In genomic region chr7:100693312-100694195, GRCh38 we compare ENCODE assay signal across 9 cellular contexts. TPM values are rescaled to one million over a fixed set of nuclear protein-coding genes. Genes with fewer than 3 reads are reported as not detected.
DNase-seq lines count a peak whose midpoint lies in the region; ATAC-seq lines count a peak whose summit lies in the region.
"Had no signal": no experiment of that assay in that cellular context is flagged by ENCODE, and none has a peak within 500 bp of the region (broad histone marks: within the 10 kb centered on the region; RNA-seq: fewer than 3 reads in every experiment).

No MANE protein-coding gene starts in this region.

- no peaks in the 10 kb centered on the region for H3K9me3 ChIP-seq in ectodermal cell (ENCODE audit: control insufficient read depth, low read length)

- DNase-seq in CD1c-positive myeloid dendritic cell (ENCODE audit: extremely low spot score) (peak; percentile 10), NCI-H69 (lab: John Stamatoyannopoulos, UW) (peak; percentile 50), myocyte (ENCODE audit: low read depth) (peak; percentile 26), NCI-H510A (lab: John Stamatoyannopoulos, UW) (no peak), NCI-H2107 treated with DMSO at 0.1 percent for 48 hours (lab: John Stamatoyannopoulos, UW; ENCODE audit: unreplicated experiment) (no peak), AG08395 (ENCODE audit: low spot score) (no peak)

- peaks cover 4% of the 10 kb centered on the region for H3K36me3 ChIP-seq in ectodermal cell (ENCODE audit: control insufficient read depth, insufficient read depth, low read length)

- H3K27me3 ChIP-seq in ectodermal cell (ENCODE audit: control insufficient read depth, insufficient read depth, low read length, poor library complexity, severe bottlenecking): peaks cover 15% of the 10 kb centered on the region

- peak overlapping the region; percentile 92 for H3K4me3 ChIP-seq in ectodermal cell (ENCODE audit: insufficient read depth, low read depth, low read length)

- ATAC-seq in GM19452 (IDR thresholded peaks at IDR 0.05; ENCODE audit: unreplicated experiment): peak; percentile 40

- peaks cover 18% of the 10 kb centered on the region for H3K4me1 ChIP-seq in ectodermal cell (ENCODE audit: control insufficient read depth, insufficient read depth, low read length)

- 0% methylated on average over 102 of the region's 102 CpGs for WGBS in ectodermal cell, 2 experiments

- peak overlapping the region; percentile 71 for H3K27ac ChIP-seq in ectodermal cell (ENCODE audit: insufficient read depth, low read depth, low read length, poor library complexity, severe bottlenecking)

RNA-seq across cellular contexts. Expression of gene GIGYF1, which starts 0.5 kb away (rescaled TPM):
- polyA plus RNA-seq in ectodermal cell (2013, experiment 1 of 4): 84.1 TPM
- polyA plus RNA-seq in ectodermal cell (2013, experiment 2 of 4): 85.3 TPM
- 66.8 TPM for polyA plus RNA-seq in ectodermal cell (2013, experiment 3 of 4)
- 76.7 TPM for polyA plus RNA-seq in ectodermal cell (2013, experiment 4 of 4)
- total RNA-seq in myocyte: 25.8 and 30.4 TPM in 2 replicates
- 21.1 TPM for polyA plus RNA-seq in myocyte (2012)

RNA-seq across cellular contexts. Expression of gene POP7, which starts 12.4 kb away (rescaled TPM):
- 60.2 TPM for polyA plus RNA-seq in ectodermal cell (2013, experiment 1 of 4)
- 60.6 TPM for polyA plus RNA-seq in ectodermal cell (2013, experiment 2 of 4)
- 57.4 TPM for polyA plus RNA-seq in ectodermal cell (2013, experiment 3 of 4)
- 55.8 TPM for polyA plus RNA-seq in ectodermal cell (2013, experiment 4 of 4)
- 36.2 and 46.9 TPM in 2 replicates for total RNA-seq in myocyte
- polyA plus RNA-seq in myocyte (2012): 53.5 TPM

RNA-seq across cellular contexts. Expression of gene GNB2, which starts 20.0 kb away (rescaled TPM):
- polyA plus RNA-seq in ectodermal cell (2013, experiment 1 of 4): 177 TPM
- 172 TPM for polyA plus RNA-seq in ectodermal cell (2013, experiment 2 of 4)
- 136 TPM for polyA plus RNA-seq in ectodermal cell (2013, experiment 3 of 4)
- 154 TPM for polyA plus RNA-seq in ectodermal cell (2013, experiment 4 of 4)
- 96.5 and 115 TPM in 2 replicates for total RNA-seq in myocyte
- polyA plus RNA-seq in myocyte (2012): 412 TPM

RNA-seq across cellular contexts. Expression of gene EPO, which starts 26.7 kb away (rescaled TPM):
- not detected for polyA plus RNA-seq in ectodermal cell (2013, experiment 1 of 4)
- polyA plus RNA-seq in ectodermal cell (2013, experiment 2 of 4): 0.28 TPM
- 0.27 TPM for polyA plus RNA-seq in ectodermal cell (2013, experiment 3 of 4)
- not detected for polyA plus RNA-seq in ectodermal cell (2013, experiment 4 of 4)
- 0.16 and 0.88 TPM in 2 replicates for total RNA-seq in myocyte
- polyA plus RNA-seq in myocyte (2012): 0.18 TPM
- total RNA-seq: NCI-H460 had no signal

RNA-seq across cellular contexts. Expression of gene ACTL6B, which starts 37.3 kb away (rescaled TPM):
- polyA plus RNA-seq in ectodermal cell (2013, experiment 1 of 4): 0.43 TPM
- 0.57 TPM for polyA plus RNA-seq in ectodermal cell (2013, experiment 2 of 4)
- 0.75 TPM for polyA plus RNA-seq in ectodermal cell (2013, experiment 3 of 4)
- polyA plus RNA-seq in ectodermal cell (2013, experiment 4 of 4): 0.77 TPM
- not detected in 2 replicates for total RNA-seq in myocyte
- polyA plus RNA-seq in myocyte (2012): not detected
- total RNA-seq: NCI-H460 had no signal

Comparison
In these comparisons a context has a peak if more than half of its experiments do, and no peak if none do; other contexts are left out.
1. DNase-seq: peak in CD1c-positive myeloid dendritic cell (single experiment), NCI-H69 (single experiment) and myocyte (single experiment); none in NCI-H510A (single experiment), NCI-H2107 treated with DMSO at 0.1 percent for 48 hours (single experiment) and AG08395 (single experiment).